In genomic region chr19:10643166-10643967, GRCh38 we compare ENCODE assay signal across 10 cellular contexts. TPM values are rescaled to one million over a fixed set of nuclear protein-coding genes. Genes with fewer than 3 reads are reported as not detected.
DNase-seq lines count a peak whose midpoint lies in the region; ATAC-seq and TF ChIP-seq lines count a peak whose summit lies in the region.
"Had no signal": no experiment of that assay in that cellular context is flagged by ENCODE, and none has a peak within 500 bp of the region (broad histone marks: within the 10 kb centered on the region; RNA-seq: fewer than 3 reads in every experiment).

No MANE protein-coding gene starts in this region.

- H3K9me3 Mint-ChIP-seq in natural killer cell treated with Interleukin-12 subunit alpha and Interleukin-12 subunit beta and Interleukin-15 and Interleukin-18, amount 100 ng/mL, for 72 hours: no peaks in the 10 kb centered on the region

- ATAC-seq in heart right ventricle (no peak), left ventricle myocardium superior (no peak), HG02884 (IDR thresholded peaks at IDR 0.05; ENCODE audit: unreplicated experiment) (no peak)
- ATAC-seq in natural killer cell treated with Interleukin-12 subunit alpha and Interleukin-12 subunit beta and Interleukin-15 and Interleukin-18, amount 100 ng/mL, for 72 hours: no peak

- H3K36me3 ChIP-seq in heart right ventricle (peaks cover 0 to 55% (median 31%) of the 10 kb centered on the region in 9 donors), uterus (no peaks in the 10 kb centered on the region)
- H3K36me3 ChIP-seq: MG63 had no signal

- H3K27ac Mint-ChIP-seq in natural killer cell treated with Interleukin-12 subunit alpha and Interleukin-12 subunit beta and Interleukin-15 and Interleukin-18, amount 100 ng/mL, for 72 hours: peak overlapping the region; percentile 55 to 85

- H3K9me3 ChIP-seq in heart right ventricle (no peaks in the 10 kb centered on the region), uterus (no peaks in the 10 kb centered on the region)
- H3K9me3 ChIP-seq: MG63 had no signal

- peaks cover 6 to 45% (median 29%) of the 10 kb centered on the region in 9 donors for H3K4me1 ChIP-seq in heart right ventricle
- H3K4me1 ChIP-seq in uterus: peaks cover 0 to 5% of the 10 kb centered on the region in 2 donors

- intact Hi-C loops in heart right ventricle (cut with DNase I) (no loop called here), left ventricle myocardium superior (cut with micrococcal nuclease) (no loop called here), uterus (cut with DNase I; ENCODE audit: low total_unique reads) (loop anchor here (5.0 kb wide), 1 partner anchor 61 kb away; no protein-coding TSS in a partner anchor)

- TF ChIP-seq POLR2A in uterus (IDR thresholded peaks at IDR 0.05): no peak

- no peaks in the 10 kb centered on the region for H3K36me3 Mint-ChIP-seq in natural killer cell treated with Interleukin-12 subunit alpha and Interleukin-12 subunit beta and Interleukin-15 and Interleukin-18, amount 100 ng/mL, for 72 hours

- H3K27me3 ChIP-seq in heart right ventricle (no peaks in the 10 kb centered on the region), uterus (no peaks in the 10 kb centered on the region)
- H3K27me3 ChIP-seq: MG63 had no signal

- H3K4me1 Mint-ChIP-seq in natural killer cell treated with Interleukin-12 subunit alpha and Interleukin-12 subunit beta and Interleukin-15 and Interleukin-18, amount 100 ng/mL, for 72 hours (ENCODE audit: low read depth in 2 of 2): peaks cover 13 to 23% of the 10 kb centered on the region in 2 donors

- no peak overlapping the region for H3K4me3 Mint-ChIP-seq in natural killer cell treated with Interleukin-12 subunit alpha and Interleukin-12 subunit beta and Interleukin-15 and Interleukin-18, amount 100 ng/mL, for 72 hours

- H3K27me3 Mint-ChIP-seq in natural killer cell treated with Interleukin-12 subunit alpha and Interleukin-12 subunit beta and Interleukin-15 and Interleukin-18, amount 100 ng/mL, for 72 hours: no peaks in the 10 kb centered on the region

- H3K27ac ChIP-seq in heart right ventricle (peak overlapping the region in 8 of 10 donors; percentile 35 to 69 (median 60)), angular gyrus (ENCODE audit: low read depth, low read length) (peak overlapping the region; percentile 22), uterus (peak overlapping the region; percentile 53 to 55)

- H3K4me3 ChIP-seq in heart right ventricle (no peak overlapping the region), uterus (no peak overlapping the region)
- H3K4me3 ChIP-seq: MG63 had no signal

- DNase-seq in heart right ventricle: no peak
- DNase-seq in left ventricle myocardium superior: no peak
- DNase-seq in natural killer cell treated with Interleukin-12 subunit alpha and Interleukin-12 subunit beta and Interleukin-15 and Interleukin-18, amount 100 ng/mL, for 72 hours (ENCODE audit: low spot score): no peak
- DNase-seq in uterus: no peak
- no peak for DNase-seq in NCI-H1417 treated with DMSO at 0.1 percent for 48 hours (lab: John Stamatoyannopoulos, UW)
- no peak for DNase-seq in NCI-H446 (lab: John Stamatoyannopoulos, UW)
- DNase-seq: activated CD4-positive, alpha-beta T cell treated with anti-CD3 and anti-CD28 coated beads for 1 hour; MG63 had no signal

- 57 to 67% methylated on average over 21 of the region's 21 CpGs for WGBS in heart right ventricle, 2 donors

- TF ChIP-seq CTCF in heart right ventricle (IDR thresholded peaks at IDR 0.05) (no peak), uterus (IDR thresholded peaks at IDR 0.05) (no peak)

RNA-seq across cellular contexts. Expression of gene ILF3, which starts 10.8 kb away (rescaled TPM):
- total RNA-seq in heart right ventricle (100 to 1,000 TPM; 102 to 129 (median 112) TPM), left ventricle myocardium superior (118 TPM), uterus (100 to 1,000 TPM in 2 of 4 donors, 10 to 100 TPM in 2; 57.1 to 282 (median 138) TPM)
- 10 to 100 TPM; 68.1 to 90.3 TPM for polyA plus RNA-seq in heart right ventricle
- 100 to 1,000 TPM; 298 to 579 TPM for total RNA-seq in natural killer cell treated with Interleukin-12 subunit alpha and Interleukin-12 subunit beta and Interleukin-15 and Interleukin-18, amount 100 ng/mL, for 72 hours

RNA-seq across cellular contexts. Expression of gene SLC44A2, which starts 18.0 kb away (rescaled TPM):
- total RNA-seq in heart right ventricle (100 to 1,000 TPM in 4 of 10 donors, 10 to 100 TPM in 6; 82.5 to 114 (median 96.7) TPM), left ventricle myocardium superior (71.8 TPM), uterus (100 to 1,000 TPM in 1 of 4 donors, 10 to 100 TPM in 3; 38.5 to 107 (median 65.8) TPM)
- polyA plus RNA-seq in heart right ventricle: 10 to 100 TPM; 56.2 to 65.8 TPM
- 10 to 100 TPM; 63.9 to 67.9 TPM for total RNA-seq in natural killer cell treated with Interleukin-12 subunit alpha and Interleukin-12 subunit beta and Interleukin-15 and Interleukin-18, amount 100 ng/mL, for 72 hours

RNA-seq across cellular contexts. Expression of gene AP1M2, which starts 56.3 kb away (rescaled TPM):
- total RNA-seq in heart right ventricle (not detected), left ventricle myocardium superior (not detected), uterus (10 to 100 TPM in 2 of 4 donors, not detected in 2; 14.9 to 16.7 TPM)
- polyA plus RNA-seq in heart right ventricle: not detected
- not detected for total RNA-seq in natural killer cell treated with Interleukin-12 subunit alpha and Interleukin-12 subunit beta and Interleukin-15 and Interleukin-18, amount 100 ng/mL, for 72 hours

RNA-seq across cellular contexts. Expression of gene QTRT1, which starts 57.9 kb away (rescaled TPM):
- total RNA-seq in heart right ventricle (10 to 100 TPM; 24.3 to 33.1 (median 26.5) TPM), left ventricle myocardium superior (29.1 TPM), uterus (100 to 1,000 TPM in 1 of 4 donors, 10 to 100 TPM in 3; 35.0 to 311 (median 50.8) TPM)
- polyA plus RNA-seq in heart right ventricle: 10 to 100 TPM; 43.6 to 92.3 TPM
- total RNA-seq in natural killer cell treated with Interleukin-12 subunit alpha and Interleukin-12 subunit beta and Interleukin-15 and Interleukin-18, amount 100 ng/mL, for 72 hours: 100 to 1,000 TPM in 1 of 2 donors, 10 to 100 TPM in 1; 32.0 to 110 TPM
